In genomic region chr10:95391570-95392249, GRCh38 we compare ENCODE assay signal across 9 cellular contexts.
DNase-seq lines count a peak whose midpoint lies in the region; ATAC-seq and TF ChIP-seq lines count a peak whose summit lies in the region.
"Had no signal": no experiment of that assay in that cellular context is flagged by ENCODE, and none has a peak within 500 bp of the region (broad histone marks: within the 10 kb centered on the region; RNA-seq: fewer than 3 reads in every experiment).

No MANE protein-coding gene starts in this region.

- peaks cover 0 to 12% (median 4%) of the 10 kb centered on the region in 5 donors for H3K27me3 Mint-ChIP-seq in naive thymus-derived CD4-positive, alpha-beta T cell

- intact Hi-C loops in naive thymus-derived CD4-positive, alpha-beta T cell (cut with micrococcal nuclease) = no loop called here

- peaks cover 0 to 12% (median 0%) of the 10 kb centered on the region in 7 donors for H3K4me1 Mint-ChIP-seq in naive thymus-derived CD4-positive, alpha-beta T cell

- no peak overlapping the region for H3K4me3 Mint-ChIP-seq in naive thymus-derived CD4-positive, alpha-beta T cell

- H3K9me3 Mint-ChIP-seq in naive thymus-derived CD4-positive, alpha-beta T cell = no peaks in the 10 kb centered on the region

- H3K27me3 ChIP-seq in OCI-LY1 (ENCODE audit: insufficient read depth, low read length) = no peaks in the 10 kb centered on the region
- H3K27me3 ChIP-seq in naive thymus-derived CD4-positive, alpha-beta T cell (ENCODE audit: control insufficient read depth in 2 of 2, insufficient read depth in 2 of 2, low read length in 2 of 2) = no peaks in the 10 kb centered on the region

- no peaks in the 10 kb centered on the region for H3F3A ChIP-seq in OCI-LY1 (ENCODE audit: insufficient read depth, low read length)

- H2AFZ ChIP-seq in OCI-LY1 (ENCODE audit: low read length) = no peak overlapping the region

- H3K36me3 Mint-ChIP-seq in naive thymus-derived CD4-positive, alpha-beta T cell = peaks cover 0 to 3% (median 0%) of the 10 kb centered on the region in 5 donors

- no peaks in the 10 kb centered on the region for H3K4me1 ChIP-seq in OCI-LY1 (ENCODE audit: insufficient read depth, low read length, severe bottlenecking)
- no peaks in the 10 kb centered on the region for H3K4me1 ChIP-seq in naive thymus-derived CD4-positive, alpha-beta T cell (ENCODE audit: control insufficient read depth in 2 of 2, insufficient read depth in 2 of 2, low read length in 2 of 2)

- H3K79me2 ChIP-seq in OCI-LY1 (ENCODE audit: insufficient read depth, low read length) = no peaks in the 10 kb centered on the region

- POLR2A ChIA-PET in naive thymus-derived CD4-positive, alpha-beta T cell (lab: Charles Lee) = no interaction called here

- H3K9me3 ChIP-seq in OCI-LY1 (ENCODE audit: low read length) = no peaks in the 10 kb centered on the region
- no peaks in the 10 kb centered on the region for H3K9me3 ChIP-seq in naive thymus-derived CD4-positive, alpha-beta T cell (ENCODE audit: control insufficient read depth in 2 of 3, low read length in 3 of 3)

- no peak overlapping the region for H3K27ac Mint-ChIP-seq in naive thymus-derived CD4-positive, alpha-beta T cell

- H3K9me2 ChIP-seq in OCI-LY1 (ENCODE audit: low read depth, low read length) = no peaks in the 10 kb centered on the region

- H3K27ac ChIP-seq in OCI-LY1 (ENCODE audit: low read depth, low read length, poor library complexity, severe bottlenecking) = no peak overlapping the region
- H3K27ac ChIP-seq in naive thymus-derived CD4-positive, alpha-beta T cell (ENCODE audit: low read depth, low read length) = no peak overlapping the region

- CTCF ChIA-PET in naive thymus-derived CD4-positive, alpha-beta T cell (lab: Charles Lee) = no interaction called here

- no peak overlapping the region for H3K9ac ChIP-seq in OCI-LY1 (ENCODE audit: low read length)

- no peak overlapping the region for H3K4me2 ChIP-seq in OCI-LY1 (ENCODE audit: low read length)

- ATAC-seq in naive thymus-derived CD4-positive, alpha-beta T cell = no peak

- no peaks in the 10 kb centered on the region for H4K20me1 ChIP-seq in OCI-LY1 (ENCODE audit: insufficient read depth, low read length)

- DNase-seq in NOMO-1 treated with DMSO at 0.1 percent for 48 hours (lab: John Stamatoyannopoulos, UW; ENCODE audit: unreplicated experiment) = peak; percentile 7
- DNase-seq in NOMO-1 treated with dmso at 0.1 percent for 144 hours (lab: John Stamatoyannopoulos, UW; ENCODE audit: unreplicated experiment) = no peak
- DNase-seq in fibroblast of gingiva (ENCODE audit: low read depth) = peak; percentile 68
- peak; percentile 64 for DNase-seq in smooth muscle cell of the brain vasculature (ENCODE audit: low read depth, low spot score)
- no peak for DNase-seq in naive thymus-derived CD4-positive, alpha-beta T cell
- no peak for DNase-seq in DMS153 (lab: John Stamatoyannopoulos, UW)
- no peak for DNase-seq in NCI-H2029 (lab: John Stamatoyannopoulos, UW)
- DNase-seq: NCI-H1436 treated with DMSO at 0.1 percent for 48 hours had no signal

- TF ChIP-seq CTCF in OCI-LY1 (IDR thresholded peaks at IDR 0.05; ENCODE audit: low read length) = 0 out of 2 replicates have a peak, but pooled peaks have one; percentile 7

- no peaks in the 10 kb centered on the region for H3K36me3 ChIP-seq in OCI-LY1 (ENCODE audit: insufficient read depth, low read length)
- no peaks in the 10 kb centered on the region for H3K36me3 ChIP-seq in naive thymus-derived CD4-positive, alpha-beta T cell (ENCODE audit: control insufficient read depth in 2 of 3, insufficient read depth in 3 of 3, low read length in 3 of 3)

- H3K4me3 ChIP-seq in OCI-LY1 (ENCODE audit: low read depth, low read length, poor library complexity, severe bottlenecking) = no peak overlapping the region
- no peak overlapping the region for H3K4me3 ChIP-seq in naive thymus-derived CD4-positive, alpha-beta T cell (ENCODE audit: low read length)

Comparison
In these comparisons a context has a peak if more than half of its experiments do, and no peak if none do; other contexts are left out.
1. DNase-seq: peak in NOMO-1 treated with DMSO at 0.1 percent for 48 hours (single experiment), fibroblast of gingiva (single experiment) and smooth muscle cell of the brain vasculature (single experiment); none in NOMO-1 treated with dmso at 0.1 percent for 144 hours (single experiment), naive thymus-derived CD4-positive, alpha-beta T cell (0 of 9), DMS153 (single experiment) and NCI-H2029 (single experiment).